9 cellular contexts compared by ENCODE assay signal in genomic region chr12:28130625-28131598, GRCh38. TPM values are rescaled to one million over a fixed set of nuclear protein-coding genes. Genes with fewer than 3 reads are reported as not detected.
DNase-seq lines count a peak whose midpoint lies in the region; ATAC-seq, FAIRE-seq and TF ChIP-seq lines count a peak whose summit lies in the region.
"Had no signal": no experiment of that assay in that cellular context is flagged by ENCODE, and none has a peak within 500 bp of the region (broad histone marks: within the 10 kb centered on the region; RNA-seq: fewer than 3 reads in every experiment).

No MANE protein-coding gene starts in this region.

- DNase-seq in Caki2 (ENCODE audit: low read depth), result peak; percentile 23
- peak; percentile 56 for DNase-seq in LHCN-M2 (ENCODE audit: low read depth)
- DNase-seq in K562 (ENCODE audit: extremely low read depth in 1 of 4, low spot score in 3 of 4), result peak; percentile 53 to 96 (median 70)
- peak; percentile 99 for DNase-seq in mesenchymal stem cell
- DNase-seq in cerebellar cortex (ENCODE audit: low spot score), result no peak
- no peak for DNase-seq in CD1c-positive myeloid dendritic cell (ENCODE audit: extremely low spot score)
- no peak for DNase-seq in activated gamma-delta T cell treated with Interleukin-2 at 50 U/mL for 16 hours
- DNase-seq: left colon had no signal

- no peak overlapping the region for H2BK5ac ChIP-seq in mesenchymal stem cell (ENCODE audit: low read depth, low read length, poor library complexity, severe bottlenecking)

- peak; percentile 63; the same call in 1 of the 2 replicates for TF ChIP-seq POLR2A in K562 (conservative IDR thresholded peaks at IDR 0.05)

- H3K79me1 ChIP-seq in mesenchymal stem cell (replicated peaks; ENCODE audit: low read length, poor library complexity, severe bottlenecking), result no peaks in the 10 kb centered on the region

- H3K27ac ChIP-seq in K562 (ENCODE audit: extremely low read depth, low read depth, low read length) (peak overlapping the region; percentile 90), mesenchymal stem cell (ENCODE audit: low read length, poor library complexity, severe bottlenecking) (peak overlapping the region; percentile 61)

- no peak overlapping the region for H2BK15ac ChIP-seq in mesenchymal stem cell (ENCODE audit: low read depth, poor library complexity, severe bottlenecking)

- peaks cover 12 to 66% of the 10 kb centered on the region in 2 experiments for H3K4me1 ChIP-seq in K562 (replicated peaks in 1 of 2; ENCODE audit: control insufficient read depth in 2 of 2, insufficient read depth in 2 of 2, low read length in 2 of 2)
- H3K4me1 ChIP-seq in mesenchymal stem cell (ENCODE audit: control insufficient read depth, insufficient read depth, low read depth, low read length), result no peaks in the 10 kb centered on the region

- H2AFZ ChIP-seq in K562 (ENCODE audit: low read depth, low read length) (peak overlapping the region; percentile 85), mesenchymal stem cell (ENCODE audit: low read depth, low read length) (no peak overlapping the region)

- H3K79me2 ChIP-seq in K562 (ENCODE audit: control insufficient read depth, insufficient read depth, low read length), result no peaks in the 10 kb centered on the region

- H3K36me3 ChIP-seq in K562 (ENCODE audit: control insufficient read depth, insufficient read depth, low read length) (no peaks in the 10 kb centered on the region), mesenchymal stem cell (ENCODE audit: control insufficient read depth in 1 of 2, insufficient read depth in 2 of 2, low read depth in 1 of 2, low read length in 2 of 2) (no peaks in the 10 kb centered on the region)

- WGBS in K562 (ENCODE audit: insufficient coverage, low coverage, missing lambda C conversion rate), result 2% methylated on average over 10 of the region's 10 CpGs
- 3% methylated on average over 7 of the region's 10 CpGs for WGBS in mesenchymal stem cell

- peak in 1 of 3 experiments; percentile 17; a peak in 2 of 6 replicates for TF ChIP-seq CTCF in K562 (IDR thresholded peaks at IDR 0.05 in 2 of 3, conservative IDR thresholded peaks at IDR 0.05 in 1 of 3; ENCODE audit: insufficient read depth in 2 of 3, low read depth in 1 of 3, low read length in 3 of 3)

- H3K9me3 ChIP-seq in K562 (replicated peaks; ENCODE audit: control insufficient read depth, insufficient read depth, low read depth, low read length) (no peaks in the 10 kb centered on the region), mesenchymal stem cell (ENCODE audit: control insufficient read depth, low read length) (no peaks in the 10 kb centered on the region)

- no peak overlapping the region for H3K4me3 ChIP-seq in K562
- H3K4me3 ChIP-seq in mesenchymal stem cell (ENCODE audit: insufficient read depth in 1 of 2, low read depth in 1 of 2, low read length in 2 of 2), result no peak overlapping the region

- H3K14ac ChIP-seq in mesenchymal stem cell (ENCODE audit: low read length in 2 of 2), result no peak overlapping the region

- H3K4ac ChIP-seq in mesenchymal stem cell (ENCODE audit: low read depth in 1 of 2, low read length in 2 of 2), result no peak overlapping the region

- H3K27me3 ChIP-seq in K562 (ENCODE audit: control insufficient read depth in 2 of 2, insufficient read depth in 2 of 2, low read length in 2 of 2), result no peaks in the 10 kb centered on the region
- no peaks in the 10 kb centered on the region for H3K27me3 ChIP-seq in mesenchymal stem cell (ENCODE audit: control insufficient read depth in 1 of 2, insufficient read depth in 1 of 2, low read length in 2 of 2)

- CTCF ChIA-PET in K562 (lab: Yijun Ruan, JAX; ENCODE audit: low intra/inter-chr PET ratio), result no interaction called here

- intact Hi-C loops in K562 (cut with micrococcal nuclease), result loop anchor here (1.0 to 5.0 kb wide), 3 partner anchors 21 to 111 kb away; partner anchors contain the start of gene CCDC91

- no TSS peak for BruUV-seq in K562 (replicated peaks; lab: Mats Ljungman, UMichigan)

- no peak overlapping the region for H3K23ac ChIP-seq in mesenchymal stem cell (ENCODE audit: low read length in 2 of 2)

- FAIRE-seq in K562 (lab: Jason Lieb, UNC), result peak; percentile 93

- H2BK12ac ChIP-seq in mesenchymal stem cell (ENCODE audit: low read length in 2 of 2), result peak overlapping the region in 1 of 2 experiments; percentile 35

- H2AK5ac ChIP-seq in mesenchymal stem cell (ENCODE audit: low read length, severe bottlenecking), result no peak overlapping the region

- H3K4me2 ChIP-seq in K562 (ENCODE audit: insufficient read depth, low read length) (peak overlapping the region; percentile 64), mesenchymal stem cell (ENCODE audit: low read length, poor library complexity, severe bottlenecking) (no peak overlapping the region)

- H3K9ac ChIP-seq in K562 (ENCODE audit: insufficient read depth in 1 of 2, low read depth in 2 of 2, low read length in 2 of 2) (peak overlapping the region in 1 of 2 experiments; percentile 59; a peak in 2 of 4 replicates), mesenchymal stem cell (ENCODE audit: low read length) (peak overlapping the region; percentile 34)

- in situ Hi-C loops in Caki2 (cut with HindIII; ENCODE audit: low pct_unique_long_range_greater_than_20kb, low sequenced_read_pairs), result no loop called here
- in situ Hi-C loops in K562 (cut with MboI), result no loop called here

- H4K91ac ChIP-seq in mesenchymal stem cell (ENCODE audit: low read length), result no peak overlapping the region

- H2BK120ac ChIP-seq in mesenchymal stem cell (ENCODE audit: low read depth, low read length), result no peak overlapping the region

- peak; percentile 95 for ATAC-seq in K562
- ATAC-seq in GM21529 (IDR thresholded peaks at IDR 0.05; ENCODE audit: unreplicated experiment), result no peak
- ATAC-seq: left colon had no signal

- peak; percentile 7 to 30; a peak in 2 of 4 replicates for TF ChIP-seq RAD21 in K562 (CRISPR knock-in tag; conservative IDR thresholded peaks at IDR 0.05 in 1 of 2, IDR thresholded peaks at IDR 0.05 in 1 of 2)

- no peaks in the 10 kb centered on the region for H3K9me1 ChIP-seq in K562 (ENCODE audit: control insufficient read depth, insufficient read depth, low read length)

- POLR2A ChIA-PET in K562 (lab: Yijun Ruan, JAX), result interaction anchor here (1.0 to 1.8 kb wide), 4 partner anchors 10 to 444 kb away, joined by 3 to 8 read pairs (median 5); partner anchors contain the start of gene CCDC91

- H3K18ac ChIP-seq in mesenchymal stem cell (ENCODE audit: low read depth in 1 of 2, low read length in 2 of 2), result peak overlapping the region in 1 of 2 experiments; percentile 25

- no peaks in the 10 kb centered on the region for H4K20me1 ChIP-seq in K562 (replicated peaks; ENCODE audit: control insufficient read depth, insufficient read depth, low read length)

- peak; percentile 95 for TF ChIP-seq EP300 in K562 (IDR thresholded peaks at IDR 0.05; ENCODE audit: low read length)

- peak overlapping the region; percentile 27 for H4K8ac ChIP-seq in mesenchymal stem cell (ENCODE audit: low read length)

TF ChIP-seq in K562, 482 proteins besides CTCF, POLR2A, EP300 and RAD21 (continues in another document):
- peak; percentile 75 for TF ChIP-seq GATAD2B (IDR thresholded peaks at IDR 0.05; ENCODE audit: borderline replicate concordance)
- no peak for TF ChIP-seq MIER1 (IDR thresholded peaks at IDR 0.05; ENCODE audit: low read depth)
- TF ChIP-seq ZNF124 (CRISPR knock-in tag; IDR thresholded peaks at IDR 0.05), result no peak
- no peak for TF ChIP-seq MTF1 (CRISPR knock-in tag; IDR thresholded peaks at IDR 0.05; ENCODE audit: borderline replicate concordance)
- TF ChIP-seq TGIF2 (CRISPR knock-in tag; IDR thresholded peaks at IDR 0.05), result no peak
- no peak for TF ChIP-seq E2F5 (CRISPR knock-in tag; IDR thresholded peaks at IDR 0.05)
- TF ChIP-seq NELFE (IDR thresholded peaks at IDR 0.05; ENCODE audit: insufficient read depth, insufficient read length), result no peak

RNA-seq across cellular contexts. Expression of gene CCDC91, which starts 59.3 kb away (rescaled TPM):
- total RNA-seq in Caki2 (2014; rRNA removed; shearing (Covaris generic); ENCODE audit: low replicate concordance), result 8.1 and 11.6 TPM in 2 replicates
- 13.9 and 14.7 TPM in 2 replicates for total RNA-seq in LHCN-M2 (2014; rRNA removed)
- 6.8 TPM for polyA plus RNA-seq in LHCN-M2 (2012)
- 24.0 and 53.4 TPM in 2 replicates for total RNA-seq in K562 (2011; cell fraction: chromatin; rRNA removed; ENCODE audit: low replicate concordance)
- 11.8 and 13.6 TPM in 2 replicates for total RNA-seq in K562 (2011; cell fraction: nucleolus; rRNA removed)
- 19.7 and 26.5 TPM in 2 replicates for total RNA-seq in K562 (2011; cell fraction: nucleoplasm; rRNA removed)
- 21.4 and 26.3 TPM in 2 replicates for total RNA-seq in K562 (2014; rRNA removed)
- total RNA-seq in K562 (2014; rRNA removed; fragmentation: Illumina TruSeq; extraction: Trizol), result 29.5 and 38.1 TPM in 2 replicates
- total RNA-seq in K562 (2015; rRNA removed; fragmentation: Illumina TruSeq; extraction: Trizol), result 23.8 and 27.4 TPM in 2 replicates
- 23.9 and 24.3 TPM in 2 replicates for total RNA-seq in K562 (2021)
- polyA plus RNA-seq in K562 (2011; rRNA removed), result 27.3 and 31.1 TPM in 2 replicates
- 7.4 and 11.7 TPM in 2 replicates for polyA plus RNA-seq in K562 (2011; cell fraction: cytosol; rRNA removed)
- 10.4 and 13.7 TPM in 2 replicates for polyA plus RNA-seq in K562 (2011; cell fraction: nucleus; rRNA removed)
- 22.1 and 24.8 TPM in 2 replicates for polyA plus RNA-seq in K562 (2012)
- 24.0 and 30.1 TPM in 2 replicates for polyA plus RNA-seq in K562 (2014; fragmentation: Illumina TruSeq; extraction: Trizol)
- 10 to 100 TPM; 10.1 to 11.3 TPM for polyA plus RNA-seq in K562 (2014; fragmentation: Nextera tagmentation; extraction: Ambion mirVana)
- polyA plus RNA-seq in K562 (2014; rRNA removed), result 20.9 and 23.7 TPM in 2 replicates
- polyA minus RNA-seq in K562 (2011; rRNA and poly(A)+ RNA removed), result 51.1 and 51.5 TPM in 2 replicates
- polyA minus RNA-seq in K562 (2011; cell fraction: cytosol; rRNA and poly(A)+ RNA removed), result 21.2 and 22.4 TPM in 2 replicates
- polyA minus RNA-seq in K562 (2011; cell fraction: nucleus; rRNA and poly(A)+ RNA removed), result 35.7 and 63.1 TPM in 2 replicates
- 29.7 TPM for polyA plus RNA-seq in mesenchymal stem cell (2013, experiment 1 of 2)
- 36.9 TPM for polyA plus RNA-seq in mesenchymal stem cell (2013, experiment 2 of 2)

Comparison
In these comparisons a context has a peak if more than half of its experiments do, and no peak if none do; other contexts are left out.
1. DNase-seq: peak in Caki2 (single experiment), LHCN-M2 (single experiment), K562 (4 of 4) and mesenchymal stem cell (single experiment); none in cerebellar cortex (single experiment), CD1c-positive myeloid dendritic cell (single experiment) and activated gamma-delta T cell treated with Interleukin-2 at 50 U/mL for 16 hours (single experiment).